30 cellular contexts compared by ENCODE assay signal in genomic region chr5:177241768-177242167, GRCh38.
"Had no signal": no experiment of that assay in that cellular context is flagged by ENCODE, and none has a peak within 500 bp of the region (broad histone marks: within the 10 kb centered on the region; RNA-seq: fewer than 3 reads in every experiment).

No MANE protein-coding gene starts in this region.

- H3K4me3 Mint-ChIP-seq: dendritic cell treated with granulocyte-macrophage colony-stimulating factor and Interleukin-4, amounts not matched to agents 40 ng/mL and 50 ng/mL, for 4 days; immature natural killer cell; memory B cell; mesothelial cell of epicardium; naive thymus-derived CD4-positive, alpha-beta T cell; nephron; neural progenitor cell had no signal

- H3K4me2 ChIP-seq: neural progenitor cell, smooth muscle cell had no signal

- H3K9ac ChIP-seq: neural progenitor cell, parathyroid adenoma had no signal

- H3K9me3 Mint-ChIP-seq: dendritic cell treated with granulocyte-macrophage colony-stimulating factor and Interleukin-4, amounts not matched to agents 40 ng/mL and 50 ng/mL, for 4 days; immature natural killer cell; memory B cell; mesothelial cell of epicardium; naive thymus-derived CD4-positive, alpha-beta T cell; nephron; neural progenitor cell had no signal

- H3K27ac ChIP-seq: colonic mucosa, esophagus squamous epithelium, left ventricle myocardium inferior, lower lobe of right lung, neural progenitor cell, parathyroid adenoma, right lobe of liver, stomach, thyroid gland, vagina had no signal

- H3K9me3 ChIP-seq: colonic mucosa, esophagus squamous epithelium, left ventricle myocardium inferior, lower lobe of right lung, right lobe of liver, stomach, thyroid gland, vagina had no signal

- H3K4me1 Mint-ChIP-seq: memory B cell, mesothelial cell of epicardium, nephron, neural progenitor cell had no signal

- H3K4me1 ChIP-seq: colonic mucosa, esophagus squamous epithelium, left ventricle myocardium inferior, lower lobe of right lung, neural progenitor cell, right lobe of liver, stomach, vagina had no signal

- H3K4me3 ChIP-seq: colonic mucosa, esophagus squamous epithelium, left ventricle myocardium inferior, lower lobe of right lung, neural progenitor cell, right lobe of liver, smooth muscle cell, stomach, thyroid gland, vagina had no signal

- DNase-seq: colonic mucosa; effector memory CD4-positive, alpha-beta T cell; erythroblast; esophagus squamous epithelium; hypothalamus; immature natural killer cell; islet precursor cell; kidney glomerular epithelial cell; left colon; left ventricle myocardium inferior; lower lobe of right lung; naive thymus-derived CD4-positive, alpha-beta T cell; right lobe of liver; stimulated activated CD4-positive, alpha-beta T cell treated with anti-CD3 and anti-CD28 coated beads, Interleukin-12 subunit alpha, Interleukin-12 subunit beta, amount 100 ng/mL, for 4 hours; stimulated activated CD4-positive, alpha-beta T cell treated with anti-CD3 and anti-CD28 coated beads, Interleukin-1b, Interleukin-23, amount 100 ng/mL, for 48 hours; stimulated activated CD4-positive, alpha-beta T cell treated with anti-CD3 and anti-CD28 coated beads, Interleukin-4, amount 100 ng/mL, for 1 hour; stimulated activated CD8-positive, alpha-beta memory T cell treated with anti-CD3 and anti-CD28 coated beads, Interleukin-4, amount 100 ng/mL, for 48 hours; stimulated activated naive CD4-positive, alpha-beta T cell treated with Interleukin-2 at 50 U/mL for 16 hours; stomach; thyroid gland; trophoblast cell had no signal

- H3K27ac Mint-ChIP-seq: dendritic cell treated with granulocyte-macrophage colony-stimulating factor and Interleukin-4, amounts not matched to agents 40 ng/mL and 50 ng/mL, for 4 days; memory B cell; mesothelial cell of epicardium; naive thymus-derived CD4-positive, alpha-beta T cell; nephron; neural progenitor cell; progenitor cell of endocrine pancreas had no signal

- H3K27me3 Mint-ChIP-seq: dendritic cell treated with granulocyte-macrophage colony-stimulating factor and Interleukin-4, amounts not matched to agents 40 ng/mL and 50 ng/mL, for 4 days; memory B cell; naive thymus-derived CD4-positive, alpha-beta T cell; progenitor cell of endocrine pancreas had no signal

- H3K27me3 ChIP-seq: colonic mucosa, esophagus squamous epithelium, neural progenitor cell, right lobe of liver, stomach, thyroid gland, vagina had no signal

- H2AFZ ChIP-seq: neural progenitor cell, parathyroid adenoma had no signal
